In genomic region chr4:173169428-173170209, GRCh38 we compare ENCODE assay signal across 1 cellular context.
TF ChIP-seq lines count a peak whose summit lies in the region.

No MANE protein-coding gene starts in this region.

TF ChIP-seq in WTC11, 78 proteins besides CTCF, POLR2A, EP300 and RAD21 (continued from another document and continues in another):
- TF ChIP-seq, protein P1, sequence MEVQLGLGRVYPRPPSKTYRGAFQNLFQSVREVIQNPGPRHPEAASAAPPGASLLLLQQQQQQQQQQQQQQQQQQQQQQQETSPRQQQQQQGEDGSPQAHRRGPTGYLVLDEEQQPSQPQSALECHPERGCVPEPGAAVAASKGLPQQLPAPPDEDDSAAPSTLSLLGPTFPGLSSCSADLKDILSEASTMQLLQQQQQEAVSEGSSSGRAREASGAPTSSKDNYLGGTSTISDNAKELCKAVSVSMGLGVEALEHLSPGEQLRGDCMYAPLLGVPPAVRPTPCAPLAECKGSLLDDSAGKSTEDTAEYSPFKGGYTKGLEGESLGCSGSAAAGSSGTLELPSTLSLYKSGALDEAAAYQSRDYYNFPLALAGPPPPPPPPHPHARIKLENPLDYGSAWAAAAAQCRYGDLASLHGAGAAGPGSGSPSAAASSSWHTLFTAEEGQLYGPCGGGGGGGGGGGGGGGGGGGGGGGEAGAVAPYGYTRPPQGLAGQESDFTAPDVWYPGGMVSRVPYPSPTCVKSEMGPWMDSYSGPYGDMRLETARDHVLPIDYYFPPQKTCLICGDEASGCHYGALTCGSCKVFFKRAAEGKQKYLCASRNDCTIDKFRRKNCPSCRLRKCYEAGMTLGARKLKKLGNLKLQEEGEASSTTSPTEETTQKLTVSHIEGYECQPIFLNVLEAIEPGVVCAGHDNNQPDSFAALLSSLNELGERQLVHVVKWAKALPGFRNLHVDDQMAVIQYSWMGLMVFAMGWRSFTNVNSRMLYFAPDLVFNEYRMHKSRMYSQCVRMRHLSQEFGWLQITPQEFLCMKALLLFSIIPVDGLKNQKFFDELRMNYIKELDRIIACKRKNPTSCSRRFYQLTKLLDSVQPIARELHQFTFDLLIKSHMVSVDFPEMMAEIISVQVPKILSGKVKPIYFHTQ (CRISPR knock-in tag; IDR thresholded peaks at IDR 0.05): no peak
- TF ChIP-seq ARID4B (CRISPR knock-in tag; IDR thresholded peaks at IDR 0.05; ENCODE audit: borderline replicate concordance): no peak
- TF ChIP-seq GABPB1 (CRISPR knock-in tag; IDR thresholded peaks at IDR 0.05): no peak
- no peak for TF ChIP-seq MXD4 (CRISPR knock-in tag; IDR thresholded peaks at IDR 0.05; ENCODE audit: borderline replicate concordance)
- TF ChIP-seq HMGA2 (CRISPR knock-in tag; IDR thresholded peaks at IDR 0.05): no peak
- no peak for TF ChIP-seq SOX15 (CRISPR knock-in tag; IDR thresholded peaks at IDR 0.05)
- no peak for TF ChIP-seq NR1H2 (CRISPR knock-in tag; IDR thresholded peaks at IDR 0.05)
- no peak for TF ChIP-seq ATF2 (CRISPR knock-in tag; IDR thresholded peaks at IDR 0.05; ENCODE audit: borderline replicate concordance, low read depth)
- TF ChIP-seq ATF1 (CRISPR knock-in tag; IDR thresholded peaks at IDR 0.05): no peak
- TF ChIP-seq ZNF671 (CRISPR knock-in tag; IDR thresholded peaks at IDR 0.05): no peak
- TF ChIP-seq ZNF416 (CRISPR knock-in tag; IDR thresholded peaks at IDR 0.05): no peak
- no peak for TF ChIP-seq TEAD4 (CRISPR knock-in tag; IDR thresholded peaks at IDR 0.05)
- no peak for TF ChIP-seq NFE2L1 (CRISPR knock-in tag; IDR thresholded peaks at IDR 0.05)
- no peak; the same call in 1 of the 2 replicates for TF ChIP-seq ETV6 (CRISPR knock-in tag; IDR thresholded peaks at IDR 0.05)
- TF ChIP-seq ZNF263 (CRISPR knock-in tag; IDR thresholded peaks at IDR 0.05; ENCODE audit: low read depth): no peak
- TF ChIP-seq ZNF232 (CRISPR knock-in tag; IDR thresholded peaks at IDR 0.05): no peak
- no peak for TF ChIP-seq ZBTB21 (CRISPR knock-in tag; IDR thresholded peaks at IDR 0.05; ENCODE audit: borderline replicate concordance)
- TF ChIP-seq, protein P2, sequence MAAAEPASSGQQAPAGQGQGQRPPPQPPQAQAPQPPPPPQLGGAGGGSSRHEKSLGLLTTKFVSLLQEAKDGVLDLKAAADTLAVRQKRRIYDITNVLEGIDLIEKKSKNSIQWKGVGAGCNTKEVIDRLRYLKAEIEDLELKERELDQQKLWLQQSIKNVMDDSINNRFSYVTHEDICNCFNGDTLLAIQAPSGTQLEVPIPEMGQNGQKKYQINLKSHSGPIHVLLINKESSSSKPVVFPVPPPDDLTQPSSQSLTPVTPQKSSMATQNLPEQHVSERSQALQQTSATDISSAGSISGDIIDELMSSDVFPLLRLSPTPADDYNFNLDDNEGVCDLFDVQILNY (CRISPR knock-in tag; IDR thresholded peaks at IDR 0.05): no peak
- no peak for TF ChIP-seq IRF2 (CRISPR knock-in tag; IDR thresholded peaks at IDR 0.05; ENCODE audit: borderline replicate concordance, low read depth)
- no peak for TF ChIP-seq JAZF1 (CRISPR knock-in tag; IDR thresholded peaks at IDR 0.05)
- no peak for TF ChIP-seq ZBTB43 (CRISPR knock-in tag; IDR thresholded peaks at IDR 0.05)
- peak; percentile 68; the same call in 1 of the 2 replicates for TF ChIP-seq MYBL2 (CRISPR knock-in tag; IDR thresholded peaks at IDR 0.05)
- TF ChIP-seq SP1 (CRISPR knock-in tag; conservative IDR thresholded peaks at IDR 0.05): peak; percentile 35; the same call in 1 of the 2 replicates
- TF ChIP-seq OVOL2 (CRISPR knock-in tag; IDR thresholded peaks at IDR 0.05; ENCODE audit: borderline replicate concordance): no peak
- no peak for TF ChIP-seq PREB (CRISPR knock-in tag; IDR thresholded peaks at IDR 0.05; ENCODE audit: borderline replicate concordance)
- TF ChIP-seq ZNF219 (CRISPR knock-in tag; IDR thresholded peaks at IDR 0.05; ENCODE audit: borderline replicate concordance): peak; percentile 50; the same call in 1 of the 2 replicates
- TF ChIP-seq, protein P3, sequence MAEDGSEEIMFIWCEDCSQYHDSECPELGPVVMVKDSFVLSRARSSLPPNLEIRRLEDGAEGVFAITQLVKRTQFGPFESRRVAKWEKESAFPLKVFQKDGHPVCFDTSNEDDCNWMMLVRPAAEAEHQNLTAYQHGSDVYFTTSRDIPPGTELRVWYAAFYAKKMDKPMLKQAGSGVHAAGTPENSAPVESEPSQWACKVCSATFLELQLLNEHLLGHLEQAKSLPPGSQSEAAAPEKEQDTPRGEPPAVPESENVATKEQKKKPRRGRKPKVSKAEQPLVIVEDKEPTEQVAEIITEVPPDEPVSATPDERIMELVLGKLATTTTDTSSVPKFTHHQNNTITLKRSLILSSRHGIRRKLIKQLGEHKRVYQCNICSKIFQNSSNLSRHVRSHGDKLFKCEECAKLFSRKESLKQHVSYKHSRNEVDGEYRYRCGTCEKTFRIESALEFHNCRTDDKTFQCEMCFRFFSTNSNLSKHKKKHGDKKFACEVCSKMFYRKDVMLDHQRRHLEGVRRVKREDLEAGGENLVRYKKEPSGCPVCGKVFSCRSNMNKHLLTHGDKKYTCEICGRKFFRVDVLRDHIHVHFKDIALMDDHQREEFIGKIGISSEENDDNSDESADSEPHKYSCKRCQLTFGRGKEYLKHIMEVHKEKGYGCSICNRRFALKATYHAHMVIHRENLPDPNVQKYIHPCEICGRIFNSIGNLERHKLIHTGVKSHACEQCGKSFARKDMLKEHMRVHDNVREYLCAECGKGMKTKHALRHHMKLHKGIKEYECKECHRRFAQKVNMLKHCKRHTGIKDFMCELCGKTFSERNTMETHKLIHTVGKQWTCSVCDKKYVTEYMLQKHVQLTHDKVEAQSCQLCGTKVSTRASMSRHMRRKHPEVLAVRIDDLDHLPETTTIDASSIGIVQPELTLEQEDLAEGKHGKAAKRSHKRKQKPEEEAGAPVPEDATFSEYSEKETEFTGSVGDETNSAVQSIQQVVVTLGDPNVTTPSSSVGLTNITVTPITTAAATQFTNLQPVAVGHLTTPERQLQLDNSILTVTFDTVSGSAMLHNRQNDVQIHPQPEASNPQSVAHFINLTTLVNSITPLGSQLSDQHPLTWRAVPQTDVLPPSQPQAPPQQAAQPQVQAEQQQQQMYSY (CRISPR knock-in tag; IDR thresholded peaks at IDR 0.05): no peak
- no peak for TF ChIP-seq NFATC4 (CRISPR knock-in tag; IDR thresholded peaks at IDR 0.05)
- TF ChIP-seq, protein P4, sequence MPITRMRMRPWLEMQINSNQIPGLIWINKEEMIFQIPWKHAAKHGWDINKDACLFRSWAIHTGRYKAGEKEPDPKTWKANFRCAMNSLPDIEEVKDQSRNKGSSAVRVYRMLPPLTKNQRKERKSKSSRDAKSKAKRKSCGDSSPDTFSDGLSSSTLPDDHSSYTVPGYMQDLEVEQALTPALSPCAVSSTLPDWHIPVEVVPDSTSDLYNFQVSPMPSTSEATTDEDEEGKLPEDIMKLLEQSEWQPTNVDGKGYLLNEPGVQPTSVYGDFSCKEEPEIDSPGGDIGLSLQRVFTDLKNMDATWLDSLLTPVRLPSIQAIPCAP (CRISPR knock-in tag; IDR thresholded peaks at IDR 0.05): no peak
- no peak for TF ChIP-seq TCF7 (CRISPR knock-in tag; IDR thresholded peaks at IDR 0.05; ENCODE audit: low read depth)
- no peak for TF ChIP-seq FOXJ3 (CRISPR knock-in tag; IDR thresholded peaks at IDR 0.05; ENCODE audit: borderline replicate concordance)
- TF ChIP-seq, protein P5, sequence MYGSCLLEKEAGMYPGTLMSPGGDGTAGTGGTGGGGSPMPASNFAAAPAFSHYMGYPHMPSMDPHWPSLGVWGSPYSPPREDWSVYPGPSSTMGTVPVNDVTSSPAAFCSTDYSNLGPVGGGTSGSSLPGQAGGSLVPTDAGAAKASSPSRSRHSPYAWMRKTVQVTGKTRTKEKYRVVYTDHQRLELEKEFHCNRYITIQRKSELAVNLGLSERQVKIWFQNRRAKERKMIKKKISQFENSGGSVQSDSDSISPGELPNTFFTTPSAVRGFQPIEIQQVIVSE (CRISPR knock-in tag; IDR thresholded peaks at IDR 0.05; ENCODE audit: borderline replicate concordance): no peak
- TF ChIP-seq, protein P6, sequence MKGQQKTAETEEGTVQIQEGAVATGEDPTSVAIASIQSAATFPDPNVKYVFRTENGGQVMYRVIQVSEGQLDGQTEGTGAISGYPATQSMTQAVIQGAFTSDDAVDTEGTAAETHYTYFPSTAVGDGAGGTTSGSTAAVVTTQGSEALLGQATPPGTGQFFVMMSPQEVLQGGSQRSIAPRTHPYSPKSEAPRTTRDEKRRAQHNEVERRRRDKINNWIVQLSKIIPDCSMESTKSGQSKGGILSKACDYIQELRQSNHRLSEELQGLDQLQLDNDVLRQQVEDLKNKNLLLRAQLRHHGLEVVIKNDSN (CRISPR knock-in tag; IDR thresholded peaks at IDR 0.05): no peak
- no peak for TF ChIP-seq GRHL2 (CRISPR knock-in tag; IDR thresholded peaks at IDR 0.05; ENCODE audit: insufficient replicate concordance, severe bottlenecking)
- TF ChIP-seq, protein P7, sequence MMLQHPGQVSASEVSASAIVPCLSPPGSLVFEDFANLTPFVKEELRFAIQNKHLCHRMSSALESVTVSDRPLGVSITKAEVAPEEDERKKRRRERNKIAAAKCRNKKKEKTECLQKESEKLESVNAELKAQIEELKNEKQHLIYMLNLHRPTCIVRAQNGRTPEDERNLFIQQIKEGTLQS (CRISPR knock-in tag; conservative IDR thresholded peaks at IDR 0.05): no peak
